9 cellular contexts compared by ENCODE assay signal in genomic region chr7:8176370-8177081, GRCh38.
DNase-seq lines count a peak whose midpoint lies in the region; ATAC-seq and TF ChIP-seq lines count a peak whose summit lies in the region.
"Had no signal": no experiment of that assay in that cellular context is flagged by ENCODE, and none has a peak within 500 bp of the region (broad histone marks: within the 10 kb centered on the region; RNA-seq: fewer than 3 reads in every experiment).

No MANE protein-coding gene starts in this region.

- peak overlapping the region; percentile 67 to 87 (median 85) for H3K27ac Mint-ChIP-seq in CD14-positive monocyte
- H3K27ac Mint-ChIP-seq in type B pancreatic cell = no peak overlapping the region

- H3K36me3 Mint-ChIP-seq in CD14-positive monocyte (no peaks in the 10 kb centered on the region), type B pancreatic cell (no peaks in the 10 kb centered on the region)

- intact Hi-C loops in CD14-positive monocyte (cut with micrococcal nuclease) = no loop called here

- H3K4me3 Mint-ChIP-seq in CD14-positive monocyte (peak overlapping the region; percentile 13 to 77), type B pancreatic cell (no peak overlapping the region)

- H3K27me3 Mint-ChIP-seq in CD14-positive monocyte (ENCODE audit: low read depth in 3 of 3) (no peaks in the 10 kb centered on the region), type B pancreatic cell (no peaks in the 10 kb centered on the region)

- peak; percentile 82 for ATAC-seq in HG03196 (IDR thresholded peaks at IDR 0.05; ENCODE audit: unreplicated experiment)

- peak overlapping the region; percentile 49 for H3K27ac ChIP-seq in caudate nucleus (ENCODE audit: low read depth, low read length)
- H3K27ac ChIP-seq: cardiac muscle cell had no signal

- TF ChIP-seq CTCF in CD14-positive monocyte (IDR thresholded peaks at IDR 0.05) (no peak), type B pancreatic cell (conservative IDR thresholded peaks at IDR 0.05) (no peak)

- H3K9me3 Mint-ChIP-seq in CD14-positive monocyte = no peaks in the 10 kb centered on the region
- no peaks in the 10 kb centered on the region for H3K9me3 Mint-ChIP-seq in type B pancreatic cell

- DNase-seq in CD14-positive monocyte (ENCODE audit: low spot score) = peak; percentile 52
- peak; percentile 32 for DNase-seq in GM19238 (ENCODE audit: insufficient read length, low spot score)
- peak in 4 of 5 donors; percentile 20 to 95 (median 40) for DNase-seq in T-helper 1 cell
- no peak for DNase-seq in caudate nucleus (lab: John Stamatoyannopoulos, UW)
- peak; percentile 3 to 22 for DNase-seq in stimulated activated CD4-positive, alpha-beta T cell treated with anti-CD3 and anti-CD28 coated beads, Interleukin-2, amount 100 ng/mL, for 48 hours
- no peak for DNase-seq in D341Med (ENCODE audit: low spot score)
- DNase-seq in type B pancreatic cell (ENCODE audit: extremely low spot score, unreplicated experiment) = no peak

- H3K4me1 Mint-ChIP-seq in CD14-positive monocyte = peaks cover 67% of the 10 kb centered on the region
- peaks cover 10% of the 10 kb centered on the region for H3K4me1 Mint-ChIP-seq in type B pancreatic cell (ENCODE audit: unreplicated experiment)

Comparison
In these comparisons a context has a peak if more than half of its experiments do, and no peak if none do; other contexts are left out.
1. DNase-seq: peak in CD14-positive monocyte (single experiment), GM19238 (single experiment), T-helper 1 cell (4 of 5) and stimulated activated CD4-positive, alpha-beta T cell treated with anti-CD3 and anti-CD28 coated beads, Interleukin-2, amount 100 ng/mL, for 48 hours (2 of 2); none in caudate nucleus (0 of 61), D341Med (single experiment) and type B pancreatic cell (single experiment).